ENCODE assay signal across 10 cellular contexts in the genomic region with DNA sequence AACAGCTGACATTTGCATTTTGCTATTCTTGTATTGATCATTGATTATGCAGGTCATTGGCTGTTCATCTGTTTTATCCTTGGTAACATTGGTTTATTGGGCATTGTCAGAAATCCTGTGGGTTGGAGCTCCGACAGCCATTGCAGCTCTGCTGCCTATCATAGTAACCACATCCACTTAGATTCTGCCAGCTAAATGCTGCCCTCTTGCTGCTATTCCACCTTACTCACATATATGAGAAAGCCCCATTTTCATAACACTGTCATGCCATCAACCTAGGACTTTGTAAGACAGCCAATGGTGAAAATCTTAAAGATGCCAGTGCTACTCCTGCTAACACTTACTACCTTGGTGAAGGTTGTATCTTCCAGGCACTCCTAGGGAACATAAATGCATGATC.
DNase-seq lines count a peak whose midpoint lies in the region; TF ChIP-seq lines count a peak whose summit lies in the region.
"Had no signal": no experiment of that assay in that cellular context is flagged by ENCODE, and none has a peak within 500 bp of the region (broad histone marks: within the 10 kb centered on the region; RNA-seq: fewer than 3 reads in every experiment).

No MANE protein-coding gene starts in this region.

- H3F3A ChIP-seq in neural cell (ENCODE audit: insufficient read depth, low read length, poor library complexity, severe bottlenecking): no peaks in the 10 kb centered on the region

- H3K9me3 ChIP-seq in neural cell (ENCODE audit: low read length): no peaks in the 10 kb centered on the region
- H3K9me3 ChIP-seq: BLaER1 had no signal

- no peaks in the 10 kb centered on the region for H3K9me2 ChIP-seq in neural cell (ENCODE audit: insufficient read depth, low read length)

- no peaks in the 10 kb centered on the region for H3K79me2 ChIP-seq in neural cell (replicated peaks; ENCODE audit: insufficient read depth, low read length)

- TF ChIP-seq RAD21 in Ishikawa (IDR thresholded peaks at IDR 0.05; ENCODE audit: low read depth): peak; percentile 49
- peak; percentile 30 for TF ChIP-seq RAD21 in neural cell (conservative IDR thresholded peaks at IDR 0.05)

- H3K4me3 ChIP-seq in neural cell (ENCODE audit: low read length): no peak overlapping the region
- H3K4me3 ChIP-seq: BLaER1 had no signal

- H3K36me3 ChIP-seq in neural cell (ENCODE audit: insufficient read depth, low read length): no peaks in the 10 kb centered on the region
- H3K36me3 ChIP-seq: BLaER1 had no signal

- no peaks in the 10 kb centered on the region for H3K27me3 ChIP-seq in neural cell (ENCODE audit: insufficient read depth, low read depth, low read length)
- H3K27me3 ChIP-seq: BLaER1 had no signal

- no peak overlapping the region for H3K9ac ChIP-seq in neural cell (ENCODE audit: low read length)
- H3K9ac ChIP-seq: BLaER1 had no signal

- TF ChIP-seq EP300 in Ishikawa (IDR thresholded peaks at IDR 0.05; ENCODE audit: borderline replicate concordance): no peak
- no peak for TF ChIP-seq EP300 in neural cell (conservative IDR thresholded peaks at IDR 0.05; ENCODE audit: poor library complexity, severe bottlenecking)

- TF ChIP-seq CTCF in neural cell (IDR thresholded peaks at IDR 0.05; ENCODE audit: poor library complexity, severe bottlenecking): peak; percentile 45

- H3K4me2 ChIP-seq in neural cell (ENCODE audit: low read length): no peak overlapping the region
- H3K4me2 ChIP-seq: BLaER1 had no signal

- DNase-seq in NCI-H2029 treated with DMSO at 0.1 percent for 48 hours (lab: John Stamatoyannopoulos, UW) (peak; percentile 34), NCI-H2029 (lab: John Stamatoyannopoulos, UW) (no peak), amniotic epithelial cell (ENCODE audit: low read depth) (peak; percentile 41), NCI-H774 (lab: John Stamatoyannopoulos, UW) (no peak), dedifferentiated amniotic fluid mesenchymal stem cell (ENCODE audit: extremely low spot score) (no peak)
- no peak for DNase-seq in activated CD4-positive, alpha-beta T cell treated with anti-CD3 and anti-CD28 coated beads for 1 hour
- DNase-seq: activated gamma-delta T cell had no signal

- no peak overlapping the region for H2AFZ ChIP-seq in neural cell (ENCODE audit: low read depth, low read length)

- H4K20me1 ChIP-seq in neural cell (ENCODE audit: insufficient read depth): no peaks in the 10 kb centered on the region
- H4K20me1 ChIP-seq: BLaER1 had no signal

- no peak overlapping the region for H3K27ac ChIP-seq in neural cell (ENCODE audit: low read length)
- H3K27ac ChIP-seq: BLaER1 had no signal

TF ChIP-seq in Ishikawa, 13 proteins besides CTCF, POLR2A, EP300 and RAD21:
- no peak for TF ChIP-seq YY1 (IDR thresholded peaks at IDR 0.05; ENCODE audit: low read depth)
- TF ChIP-seq TEAD4 (IDR thresholded peaks at IDR 0.05): no peak
- no peak for TF ChIP-seq EGR1 (IDR thresholded peaks at IDR 0.05)
- TF ChIP-seq CREB1 (IDR thresholded peaks at IDR 0.05; ENCODE audit: low read depth): no peak
- no peak for TF ChIP-seq ZBTB7A (IDR thresholded peaks at IDR 0.05; ENCODE audit: low read depth)
- no peak for TF ChIP-seq TCF12 (IDR thresholded peaks at IDR 0.05; ENCODE audit: low read depth)
- no peak for TF ChIP-seq FOXM1 (IDR thresholded peaks at IDR 0.05; ENCODE audit: borderline replicate concordance, low read depth)
- TF ChIP-seq, protein P1, sequence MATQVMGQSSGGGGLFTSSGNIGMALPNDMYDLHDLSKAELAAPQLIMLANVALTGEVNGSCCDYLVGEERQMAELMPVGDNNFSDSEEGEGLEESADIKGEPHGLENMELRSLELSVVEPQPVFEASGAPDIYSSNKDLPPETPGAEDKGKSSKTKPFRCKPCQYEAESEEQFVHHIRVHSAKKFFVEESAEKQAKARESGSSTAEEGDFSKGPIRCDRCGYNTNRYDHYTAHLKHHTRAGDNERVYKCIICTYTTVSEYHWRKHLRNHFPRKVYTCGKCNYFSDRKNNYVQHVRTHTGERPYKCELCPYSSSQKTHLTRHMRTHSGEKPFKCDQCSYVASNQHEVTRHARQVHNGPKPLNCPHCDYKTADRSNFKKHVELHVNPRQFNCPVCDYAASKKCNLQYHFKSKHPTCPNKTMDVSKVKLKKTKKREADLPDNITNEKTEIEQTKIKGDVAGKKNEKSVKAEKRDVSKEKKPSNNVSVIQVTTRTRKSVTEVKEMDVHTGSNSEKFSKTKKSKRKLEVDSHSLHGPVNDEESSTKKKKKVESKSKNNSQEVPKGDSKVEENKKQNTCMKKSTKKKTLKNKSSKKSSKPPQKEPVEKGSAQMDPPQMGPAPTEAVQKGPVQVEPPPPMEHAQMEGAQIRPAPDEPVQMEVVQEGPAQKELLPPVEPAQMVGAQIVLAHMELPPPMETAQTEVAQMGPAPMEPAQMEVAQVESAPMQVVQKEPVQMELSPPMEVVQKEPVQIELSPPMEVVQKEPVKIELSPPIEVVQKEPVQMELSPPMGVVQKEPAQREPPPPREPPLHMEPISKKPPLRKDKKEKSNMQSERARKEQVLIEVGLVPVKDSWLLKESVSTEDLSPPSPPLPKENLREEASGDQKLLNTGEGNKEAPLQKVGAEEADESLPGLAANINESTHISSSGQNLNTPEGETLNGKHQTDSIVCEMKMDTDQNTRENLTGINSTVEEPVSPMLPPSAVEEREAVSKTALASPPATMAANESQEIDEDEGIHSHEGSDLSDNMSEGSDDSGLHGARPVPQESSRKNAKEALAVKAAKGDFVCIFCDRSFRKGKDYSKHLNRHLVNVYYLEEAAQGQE (IDR thresholded peaks at IDR 0.05; ENCODE audit: low read depth): no peak
- TF ChIP-seq, protein P2, sequence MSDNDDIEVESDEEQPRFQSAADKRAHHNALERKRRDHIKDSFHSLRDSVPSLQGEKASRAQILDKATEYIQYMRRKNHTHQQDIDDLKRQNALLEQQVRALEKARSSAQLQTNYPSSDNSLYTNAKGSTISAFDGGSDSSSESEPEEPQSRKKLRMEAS (IDR thresholded peaks at IDR 0.05): no peak
- TF ChIP-seq, protein P3, sequence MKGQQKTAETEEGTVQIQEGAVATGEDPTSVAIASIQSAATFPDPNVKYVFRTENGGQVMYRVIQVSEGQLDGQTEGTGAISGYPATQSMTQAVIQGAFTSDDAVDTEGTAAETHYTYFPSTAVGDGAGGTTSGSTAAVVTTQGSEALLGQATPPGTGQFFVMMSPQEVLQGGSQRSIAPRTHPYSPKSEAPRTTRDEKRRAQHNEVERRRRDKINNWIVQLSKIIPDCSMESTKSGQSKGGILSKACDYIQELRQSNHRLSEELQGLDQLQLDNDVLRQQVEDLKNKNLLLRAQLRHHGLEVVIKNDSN (IDR thresholded peaks at IDR 0.05): no peak
- TF ChIP-seq NFIC (IDR thresholded peaks at IDR 0.05): no peak

TF ChIP-seq in neural cell, 6 proteins besides CTCF, POLR2A, EP300 and RAD21:
- no peak for TF ChIP-seq TAF1 (IDR thresholded peaks at IDR 0.05; ENCODE audit: low read depth)
- no peak for TF ChIP-seq POLR2AphosphoS5 (IDR thresholded peaks at IDR 0.05)
- no peak for TF ChIP-seq MXI1 (conservative IDR thresholded peaks at IDR 0.05; ENCODE audit: poor library complexity, severe bottlenecking)
- TF ChIP-seq SMC3 (conservative IDR thresholded peaks at IDR 0.05; ENCODE audit: poor library complexity): no peak
- TF ChIP-seq, protein P1 (IDR thresholded peaks at IDR 0.05; ENCODE audit: borderline replicate concordance): no peak
- no peak for TF ChIP-seq EZH2 (IDR thresholded peaks at IDR 0.05; ENCODE audit: borderline replicate concordance, insufficient read depth, low read length, poor library complexity, severe bottlenecking)

Comparison
In these comparisons a context has a peak if more than half of its experiments do, and no peak if none do; other contexts are left out.
1. DNase-seq: peak in NCI-H2029 treated with DMSO at 0.1 percent for 48 hours (single experiment) and amniotic epithelial cell (single experiment); none in NCI-H2029 (single experiment), NCI-H774 (single experiment), dedifferentiated amniotic fluid mesenchymal stem cell (single experiment) and activated CD4-positive, alpha-beta T cell treated with anti-CD3 and anti-CD28 coated beads for 1 hour (single experiment).